21 cellular contexts compared by ENCODE assay signal in the genomic region with DNA sequence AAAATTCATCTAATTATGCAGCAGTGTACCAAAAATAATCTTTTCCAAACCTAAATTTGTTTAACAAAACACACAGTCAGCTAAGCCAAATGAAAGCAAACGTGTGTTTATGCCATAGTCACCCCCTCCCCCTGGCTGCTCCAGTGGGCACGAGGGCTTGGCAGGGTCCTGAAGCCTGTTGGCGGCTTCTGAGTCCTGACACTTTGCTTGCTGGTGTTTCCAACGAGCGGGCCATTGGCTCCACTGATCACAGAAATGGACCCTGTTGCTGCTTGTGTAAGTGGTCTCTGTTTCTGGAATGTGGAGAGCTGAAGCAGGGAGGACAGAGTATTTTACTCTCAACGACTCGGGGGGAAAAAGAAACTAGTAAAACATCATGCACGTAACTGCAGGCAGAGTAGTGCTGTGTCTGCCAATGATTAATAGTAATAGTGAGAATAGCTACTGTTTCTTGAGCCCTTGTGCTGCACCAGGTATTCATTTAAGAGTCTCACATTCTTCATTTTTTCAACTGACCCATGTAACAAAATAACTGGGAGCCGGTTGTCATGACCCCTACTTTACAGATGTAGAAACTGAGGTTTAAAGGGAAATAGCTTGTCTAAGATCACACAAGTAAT.
DNase-seq lines count a peak whose midpoint lies in the region; ATAC-seq and TF ChIP-seq lines count a peak whose summit lies in the region.
"Had no signal": no experiment of that assay in that cellular context is flagged by ENCODE, and none has a peak within 500 bp of the region (broad histone marks: within the 10 kb centered on the region; RNA-seq: fewer than 3 reads in every experiment).

No MANE protein-coding gene starts in this region.

- H4K20me1 ChIP-seq in smooth muscle cell (ENCODE audit: low read depth), result no peaks in the 10 kb centered on the region
- H4K20me1 ChIP-seq: BLaER1 treated with 17β-estradiol and CSF1 and Interleukin-3, amounts not matched to agents 10 nM and 100 nM had no signal

- H3K36me3 ChIP-seq in smooth muscle cell (ENCODE audit: low read depth), result no peaks in the 10 kb centered on the region
- H3K36me3 ChIP-seq in lower lobe of right lung, result no peaks in the 10 kb centered on the region
- H3K36me3 ChIP-seq: BLaER1 treated with 17β-estradiol and CSF1 and Interleukin-3, amounts not matched to agents 10 nM and 100 nM; left lung; tibial nerve had no signal

- H3K4me2 ChIP-seq in smooth muscle cell, result peak overlapping the region; percentile 52
- H3K4me2 ChIP-seq: BLaER1 treated with 17β-estradiol and CSF1 and Interleukin-3, amounts not matched to agents 10 nM and 100 nM had no signal

- H3K9me3 ChIP-seq in smooth muscle cell (replicated peaks; ENCODE audit: low read depth) (no peaks in the 10 kb centered on the region), lower lobe of right lung (no peaks in the 10 kb centered on the region)
- H3K9me3 ChIP-seq: tibial nerve had no signal

- no peak overlapping the region for H3K9ac ChIP-seq in smooth muscle cell (ENCODE audit: low read depth)
- H3K9ac ChIP-seq: BLaER1 treated with 17β-estradiol and CSF1 and Interleukin-3, amounts not matched to agents 10 nM and 100 nM had no signal

- no peaks in the 10 kb centered on the region for H3K27me3 ChIP-seq in smooth muscle cell (ENCODE audit: low read depth)
- no peaks in the 10 kb centered on the region for H3K27me3 ChIP-seq in lower lobe of right lung (ENCODE audit: low read depth)
- H3K27me3 ChIP-seq: BLaER1 treated with 17β-estradiol and CSF1 and Interleukin-3, amounts not matched to agents 10 nM and 100 nM; left lung; tibial nerve had no signal

- H3K79me2 ChIP-seq in smooth muscle cell (ENCODE audit: low read depth), result no peaks in the 10 kb centered on the region

- intact Hi-C loops in lower lobe of right lung (cut with DNase I), result no loop called here
- intact Hi-C loops in natural killer cell (cut with micrococcal nuclease), result no loop called here

- H2AFZ ChIP-seq in smooth muscle cell (ENCODE audit: low read depth), result peak overlapping the region; percentile 19

- peak; percentile 73 for ATAC-seq in HG03520 (IDR thresholded peaks at IDR 0.05; ENCODE audit: unreplicated experiment)
- ATAC-seq in lower lobe of right lung, result no peak
- ATAC-seq in natural killer cell, result no peak
- ATAC-seq: left lung, sciatic nerve had no signal

- no peak for TF ChIP-seq CTCF in epithelial cell of proximal tubule (conservative IDR thresholded peaks at IDR 0.05; ENCODE audit: low read depth, low read length)
- TF ChIP-seq CTCF in smooth muscle cell (IDR thresholded peaks at IDR 0.05; ENCODE audit: borderline replicate concordance, insufficient read depth, poor library complexity, severe bottlenecking), result no peak
- TF ChIP-seq CTCF in lower lobe of right lung (IDR thresholded peaks at IDR 0.05), result no peak
- no peak for TF ChIP-seq CTCF in natural killer cell (IDR thresholded peaks at IDR 0.05)

- WGBS in smooth muscle cell (ENCODE audit: low lambda C conversion rate), result 63% methylated on average over 9 of the region's 9 CpGs

- H3K36me3 Mint-ChIP-seq in natural killer cell, result no peaks in the 10 kb centered on the region

- no peaks in the 10 kb centered on the region for H3K4me1 Mint-ChIP-seq in natural killer cell

- DNase-seq in NCI-H524 (lab: John Stamatoyannopoulos, UW), result peak; percentile 11 to 49
- no peak for DNase-seq in NCI-H524 treated with DMSO at 0.1 percent for 48 hours (lab: John Stamatoyannopoulos, UW)
- DNase-seq in epithelial cell of proximal tubule (ENCODE audit: low read depth), result no peak
- DNase-seq in smooth muscle cell (lab: John Stamatoyannopoulos, UW; ENCODE audit: unreplicated experiment), result no peak
- no peak for DNase-seq in lower lobe of right lung
- no peak for DNase-seq in NCI-H2171 (lab: John Stamatoyannopoulos, UW)
- no peak for DNase-seq in natural killer cell
- DNase-seq: 8988T; activated CD4-positive, alpha-beta T cell treated with anti-CD3 and anti-CD28 coated beads, Interleukin-2, amount 50 U/mL, for 4 hours; activated naive CD4-positive, alpha-beta T cell treated with anti-CD3 and anti-CD28 coated beads for 36 hours; foreskin melanocyte; H9; left lung; NCI-H1436; NCI-H345; SHP77; stimulated activated naive CD4-positive, alpha-beta T cell treated with Interleukin-2 at 50 U/mL for 16 hours had no signal

- no peaks in the 10 kb centered on the region for H3K9me3 Mint-ChIP-seq in natural killer cell
- H3K9me3 Mint-ChIP-seq: activated naive CD4-positive, alpha-beta T cell treated with anti-CD3 and anti-CD28 coated beads for 36 hours had no signal

- H3K27ac Mint-ChIP-seq in natural killer cell, result no peak overlapping the region
- H3K27ac Mint-ChIP-seq: activated naive CD4-positive, alpha-beta T cell treated with anti-CD3 and anti-CD28 coated beads for 36 hours; H9 had no signal

- peaks cover 3 to 14% of the 10 kb centered on the region in 2 donors for H3K27me3 Mint-ChIP-seq in natural killer cell (ENCODE audit: low read depth in 2 of 2)

- H3F3A ChIP-seq in smooth muscle cell (ENCODE audit: low read depth), result no peaks in the 10 kb centered on the region

- H3K4me3 ChIP-seq in epithelial cell of proximal tubule (ENCODE audit: low read depth, low read length) (peak overlapping the region; percentile 54), smooth muscle cell (no peak overlapping the region), lower lobe of right lung (no peak overlapping the region)
- H3K4me3 ChIP-seq: BLaER1 treated with 17β-estradiol and CSF1 and Interleukin-3, amounts not matched to agents 10 nM and 100 nM; left lung had no signal

- H3K4me1 ChIP-seq in smooth muscle cell (ENCODE audit: low read depth) (peaks cover 12% of the 10 kb centered on the region), lower lobe of right lung (no peaks in the 10 kb centered on the region)

- H3K27ac ChIP-seq in smooth muscle cell (ENCODE audit: low read depth) (no peak overlapping the region), lower lobe of right lung (no peak overlapping the region)
- H3K27ac ChIP-seq: BLaER1 treated with 17β-estradiol and CSF1 and Interleukin-3, amounts not matched to agents 10 nM and 100 nM; tibial nerve had no signal

- no peak overlapping the region for H3K4me3 Mint-ChIP-seq in natural killer cell
- H3K4me3 Mint-ChIP-seq: activated naive CD4-positive, alpha-beta T cell treated with anti-CD3 and anti-CD28 coated beads for 36 hours; H9 had no signal

Comparison
In these comparisons a context has a peak if more than half of its experiments do, and no peak if none do; other contexts are left out.
1. DNase-seq: peak in NCI-H524 (2 of 2); none in NCI-H524 treated with DMSO at 0.1 percent for 48 hours (single experiment), epithelial cell of proximal tubule (single experiment), smooth muscle cell (single experiment), lower lobe of right lung (single experiment), NCI-H2171 (single experiment) and natural killer cell (single experiment).